25 cellular contexts compared by ENCODE assay signal in the genomic region with DNA sequence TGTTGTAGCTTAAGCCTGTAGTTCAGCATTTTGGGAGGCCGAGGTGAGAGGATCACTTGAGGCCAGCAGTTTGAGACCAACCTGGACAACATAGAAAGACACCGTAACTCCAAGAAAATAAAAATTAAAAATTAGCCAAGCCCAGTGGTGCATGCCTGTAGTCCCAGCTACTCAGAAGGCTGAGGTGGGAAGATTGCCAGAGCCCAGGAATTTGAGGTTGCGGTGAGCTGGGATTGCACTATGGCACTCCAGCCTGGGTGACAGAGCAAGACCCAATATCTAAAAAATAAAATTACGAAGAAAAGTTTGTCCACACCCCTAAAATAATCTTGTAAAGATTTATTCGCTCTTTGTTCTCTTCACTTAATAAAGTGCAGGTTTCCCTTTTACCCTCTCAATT.
"Had no signal": no experiment of that assay in that cellular context is flagged by ENCODE, and none has a peak within 500 bp of the region (broad histone marks: within the 10 kb centered on the region; RNA-seq: fewer than 3 reads in every experiment).

No MANE protein-coding gene starts in this region.

- H3K4me3 ChIP-seq: colonic mucosa, lung, neural progenitor cell, pancreas, prostate gland, right lobe of liver, testis, transverse colon had no signal

- FAIRE-seq: endothelial cell of umbilical vein, keratinocyte, pancreas had no signal

- DNase-seq: colonic mucosa; effector CD4-positive, alpha-beta T cell; endodermal cell; erythroblast; foreskin keratinocyte; immature natural killer cell; left colon; left ventricle myocardium superior; mesenchymal stem cell; midbrain; nucleus accumbens; pancreas; retina; right lobe of liver; stimulated activated CD4-positive, alpha-beta T cell treated with anti-CD3 and anti-CD28 coated beads, Interleukin-1b, Interleukin-23, amount 100 ng/mL, for 48 hours; stimulated activated CD4-positive, alpha-beta T cell treated with anti-CD3 and anti-CD28 coated beads, Interleukin-4, amount 100 ng/mL, for 4 hours; stimulated activated naive B cell treated with anti-CD40 and anti-IgM and Interleukin-4, amounts not matched to agents 10 μg/mL and 1 μg/mL and 100 μg/mL, for 72 hours; stimulated activated naive CD8-positive, alpha-beta T cell treated with anti-CD3 and anti-CD28 coated beads, Interleukin-15, amount 100 ng/mL, for 72 hours; testis; transverse colon had no signal
